1 cellular context compared by ENCODE assay signal in the genomic region with DNA sequence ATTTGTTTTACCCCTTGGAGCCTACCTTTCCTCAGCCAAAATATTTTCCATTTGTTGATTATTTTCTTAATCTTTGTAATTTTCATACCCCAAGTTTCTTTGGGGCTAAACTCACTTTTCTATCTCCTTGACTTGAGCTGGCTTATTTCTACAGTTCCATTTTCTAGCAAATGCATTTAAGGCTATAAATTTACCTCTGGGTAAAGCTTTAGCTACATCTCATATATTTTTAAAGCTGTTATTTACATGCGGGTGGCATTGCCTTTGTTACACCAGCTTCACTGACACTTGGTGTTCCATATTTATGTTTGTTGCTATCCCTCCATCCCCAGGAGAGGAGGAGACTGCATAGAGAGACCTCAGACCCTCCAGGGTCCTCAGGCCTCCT.
TF ChIP-seq lines count a peak whose summit lies in the region.

No MANE protein-coding gene starts in this region.

TF ChIP-seq in GM23338, 12 proteins besides CTCF, POLR2A, EP300 and RAD21 (continued from another document):
- TF ChIP-seq, protein P1, sequence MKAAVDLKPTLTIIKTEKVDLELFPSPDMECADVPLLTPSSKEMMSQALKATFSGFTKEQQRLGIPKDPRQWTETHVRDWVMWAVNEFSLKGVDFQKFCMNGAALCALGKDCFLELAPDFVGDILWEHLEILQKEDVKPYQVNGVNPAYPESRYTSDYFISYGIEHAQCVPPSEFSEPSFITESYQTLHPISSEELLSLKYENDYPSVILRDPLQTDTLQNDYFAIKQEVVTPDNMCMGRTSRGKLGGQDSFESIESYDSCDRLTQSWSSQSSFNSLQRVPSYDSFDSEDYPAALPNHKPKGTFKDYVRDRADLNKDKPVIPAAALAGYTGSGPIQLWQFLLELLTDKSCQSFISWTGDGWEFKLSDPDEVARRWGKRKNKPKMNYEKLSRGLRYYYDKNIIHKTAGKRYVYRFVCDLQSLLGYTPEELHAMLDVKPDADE (IDR thresholded peaks at IDR 0.05), result no peak
- TF ChIP-seq, protein P2, sequence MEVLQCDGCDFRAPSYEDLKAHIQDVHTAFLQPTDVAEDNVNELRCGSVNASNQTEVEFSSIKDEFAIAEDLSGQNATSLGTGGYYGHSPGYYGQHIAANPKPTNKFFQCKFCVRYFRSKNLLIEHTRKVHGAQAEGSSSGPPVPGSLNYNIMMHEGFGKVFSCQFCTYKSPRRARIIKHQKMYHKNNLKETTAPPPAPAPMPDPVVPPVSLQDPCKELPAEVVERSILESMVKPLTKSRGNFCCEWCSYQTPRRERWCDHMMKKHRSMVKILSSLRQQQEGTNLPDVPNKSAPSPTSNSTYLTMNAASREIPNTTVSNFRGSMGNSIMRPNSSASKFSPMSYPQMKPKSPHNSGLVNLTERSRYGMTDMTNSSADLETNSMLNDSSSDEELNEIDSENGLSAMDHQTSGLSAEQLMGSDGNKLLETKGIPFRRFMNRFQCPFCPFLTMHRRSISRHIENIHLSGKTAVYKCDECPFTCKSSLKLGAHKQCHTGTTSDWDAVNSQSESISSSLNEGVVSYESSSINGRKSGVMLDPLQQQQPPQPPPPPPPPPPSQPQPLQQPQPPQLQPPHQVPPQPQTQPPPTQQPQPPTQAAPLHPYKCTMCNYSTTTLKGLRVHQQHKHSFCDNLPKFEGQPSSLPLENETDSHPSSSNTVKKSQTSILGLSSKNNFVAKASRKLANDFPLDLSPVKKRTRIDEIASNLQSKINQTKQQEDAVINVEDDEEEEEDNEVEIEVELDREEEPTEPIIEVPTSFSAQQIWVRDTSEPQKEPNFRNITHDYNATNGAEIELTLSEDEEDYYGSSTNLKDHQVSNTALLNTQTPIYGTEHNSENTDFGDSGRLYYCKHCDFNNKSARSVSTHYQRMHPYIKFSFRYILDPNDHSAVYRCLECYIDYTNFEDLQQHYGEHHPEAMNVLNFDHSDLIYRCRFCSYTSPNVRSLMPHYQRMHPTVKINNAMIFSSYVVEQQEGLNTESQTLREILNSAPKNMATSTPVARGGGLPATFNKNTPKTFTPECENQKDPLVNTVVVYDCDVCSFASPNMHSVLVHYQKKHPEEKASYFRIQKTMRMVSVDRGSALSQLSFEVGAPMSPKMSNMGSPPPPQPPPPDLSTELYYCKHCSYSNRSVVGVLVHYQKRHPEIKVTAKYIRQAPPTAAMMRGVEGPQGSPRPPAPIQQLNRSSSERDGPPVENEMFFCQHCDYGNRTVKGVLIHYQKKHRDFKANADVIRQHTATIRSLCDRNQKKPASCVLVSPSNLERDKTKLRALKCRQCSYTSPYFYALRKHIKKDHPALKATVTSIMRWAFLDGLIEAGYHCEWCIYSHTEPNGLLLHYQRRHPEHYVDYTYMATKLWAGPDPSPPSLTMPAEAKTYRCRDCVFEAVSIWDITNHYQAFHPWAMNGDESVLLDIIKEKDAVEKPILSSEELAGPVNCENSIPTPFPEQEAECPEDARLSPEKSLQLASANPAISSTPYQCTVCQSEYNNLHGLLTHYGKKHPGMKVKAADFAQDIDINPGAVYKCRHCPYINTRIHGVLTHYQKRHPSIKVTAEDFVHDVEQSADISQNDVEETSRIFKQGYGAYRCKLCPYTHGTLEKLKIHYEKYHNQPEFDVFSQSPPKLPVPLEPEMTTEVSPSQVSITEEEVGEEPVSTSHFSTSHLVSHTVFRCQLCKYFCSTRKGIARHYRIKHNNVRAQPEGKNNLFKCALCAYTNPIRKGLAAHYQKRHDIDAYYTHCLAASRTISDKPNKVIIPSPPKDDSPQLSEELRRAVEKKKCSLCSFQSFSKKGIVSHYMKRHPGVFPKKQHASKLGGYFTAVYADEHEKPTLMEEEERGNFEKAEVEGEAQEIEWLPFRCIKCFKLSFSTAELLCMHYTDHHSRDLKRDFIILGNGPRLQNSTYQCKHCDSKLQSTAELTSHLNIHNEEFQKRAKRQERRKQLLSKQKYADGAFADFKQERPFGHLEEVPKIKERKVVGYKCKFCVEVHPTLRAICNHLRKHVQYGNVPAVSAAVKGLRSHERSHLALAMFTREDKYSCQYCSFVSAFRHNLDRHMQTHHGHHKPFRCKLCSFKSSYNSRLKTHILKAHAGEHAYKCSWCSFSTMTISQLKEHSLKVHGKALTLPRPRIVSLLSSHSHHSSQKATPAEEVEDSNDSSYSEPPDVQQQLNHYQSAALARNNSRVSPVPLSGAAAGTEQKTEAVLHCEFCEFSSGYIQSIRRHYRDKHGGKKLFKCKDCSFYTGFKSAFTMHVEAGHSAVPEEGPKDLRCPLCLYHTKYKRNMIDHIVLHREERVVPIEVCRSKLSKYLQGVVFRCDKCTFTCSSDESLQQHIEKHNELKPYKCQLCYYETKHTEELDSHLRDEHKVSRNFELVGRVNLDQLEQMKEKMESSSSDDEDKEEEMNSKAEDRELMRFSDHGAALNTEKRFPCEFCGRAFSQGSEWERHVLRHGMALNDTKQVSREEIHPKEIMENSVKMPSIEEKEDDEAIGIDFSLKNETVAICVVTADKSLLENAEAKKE (CRISPR knock-in tag; IDR thresholded peaks at IDR 0.05), result no peak
- no peak for TF ChIP-seq CREB1 (CRISPR knock-in tag; IDR thresholded peaks at IDR 0.05; ENCODE audit: low read depth)
- no peak for TF ChIP-seq EZH2phosphoT487 (IDR thresholded peaks at IDR 0.05; ENCODE audit: unreplicated experiment)
